ENCODE assay signal across 17 cellular contexts in the genomic region with DNA sequence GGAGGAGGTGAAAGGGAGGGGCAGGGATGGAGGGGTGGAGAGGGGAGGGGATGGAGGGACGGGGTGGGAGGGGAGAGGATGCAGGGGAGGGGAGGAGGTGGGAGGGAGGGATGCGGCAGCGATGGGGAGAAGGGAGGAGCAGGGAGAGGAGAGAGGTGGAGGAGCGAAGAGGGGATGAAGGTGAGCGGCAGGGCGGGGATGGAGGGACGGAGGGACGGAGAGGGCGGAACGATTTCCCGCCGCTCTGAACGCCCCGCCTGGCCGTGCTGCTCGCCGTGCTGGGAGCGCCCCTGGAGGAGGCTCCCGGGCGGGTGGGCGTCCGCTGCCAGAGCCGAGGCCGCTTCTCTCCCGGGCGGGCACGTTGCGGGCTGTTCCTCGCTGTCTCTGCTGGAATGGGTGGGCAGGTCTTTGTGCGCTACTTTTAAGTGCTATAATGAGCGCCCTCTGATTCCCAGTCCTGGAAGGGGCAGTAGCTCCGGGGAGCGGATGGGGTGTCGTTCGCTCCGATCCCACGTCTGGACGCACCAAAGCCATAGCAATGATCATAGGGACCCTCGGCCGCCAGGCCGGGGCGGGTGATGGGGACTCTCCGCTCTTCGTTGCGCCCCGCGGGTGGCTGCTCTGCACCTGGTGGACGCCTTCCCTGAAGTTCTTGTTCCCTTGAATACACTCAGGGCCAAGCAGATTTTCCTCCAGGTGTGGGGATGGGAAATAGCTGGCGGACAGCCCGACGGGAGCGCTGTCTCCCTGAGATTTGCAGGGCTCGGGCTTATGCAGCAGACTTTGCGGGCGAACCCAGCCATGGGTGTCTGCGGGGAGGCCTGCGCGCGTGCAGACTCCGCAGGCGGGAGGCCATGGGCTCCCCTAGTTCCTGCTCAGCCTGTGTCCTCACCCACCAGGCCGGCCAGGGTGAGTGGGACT.
DNase-seq lines count a peak whose midpoint lies in the region; ATAC-seq, FAIRE-seq and TF ChIP-seq lines count a peak whose summit lies in the region.
"Had no signal": no experiment of that assay in that cellular context is flagged by ENCODE, and none has a peak within 500 bp of the region (broad histone marks: within the 10 kb centered on the region; RNA-seq: fewer than 3 reads in every experiment).

No MANE protein-coding gene starts in this region.

- H3K79me2 ChIP-seq in endothelial cell of umbilical vein (ENCODE audit: control insufficient read depth, insufficient read depth, low read length) = no peaks in the 10 kb centered on the region

- no peaks in the 10 kb centered on the region for H3K9me1 ChIP-seq in endothelial cell of umbilical vein (replicated peaks; ENCODE audit: control insufficient read depth, extremely low read depth, insufficient read depth, low read length)

- H3K9ac ChIP-seq in endothelial cell of umbilical vein (replicated peaks; ENCODE audit: extremely low read depth, insufficient read depth, low read length) = no peak overlapping the region
- H3K9ac ChIP-seq: BLaER1 treated with 17β-estradiol and CSF1 and Interleukin-3, amounts not matched to agents 10 nM and 100 nM had no signal

- peak overlapping the region in 2 of 3 experiments; percentile 16 to 66 for H3K4me3 Mint-ChIP-seq in nephron
- H3K4me3 Mint-ChIP-seq: stimulated activated memory B cell treated with anti-CD40 and anti-IgM and Interleukin-4, amounts not matched to agents 10 μg/mL and 1 μg/mL and 100 μg/mL, for 72 hours had no signal

- POLR2A ChIA-PET in endothelial cell of umbilical vein (lab: Charles Lee) = no interaction called here

- H2AFZ ChIP-seq in endothelial cell of umbilical vein (ENCODE audit: low read depth, low read length) = no peak overlapping the region

- intact Hi-C loops in endothelial cell of umbilical vein (cut with micrococcal nuclease) = no loop called here

- no peaks in the 10 kb centered on the region for H3K36me3 Mint-ChIP-seq in nephron (ENCODE audit: low read depth)
- H3K36me3 Mint-ChIP-seq: stimulated activated memory B cell treated with anti-CD40 and anti-IgM and Interleukin-4, amounts not matched to agents 10 μg/mL and 1 μg/mL and 100 μg/mL, for 72 hours had no signal

- no peak for TF ChIP-seq CTCF in endothelial cell of umbilical vein (IDR thresholded peaks at IDR 0.05; ENCODE audit: extremely low read depth in 1 of 2, insufficient read depth in 1 of 2, low read depth in 1 of 2, low read length in 2 of 2)
- peak in 2 of 3 experiments; percentile 17 to 22 for TF ChIP-seq CTCF in nephron (IDR thresholded peaks at IDR 0.05; ENCODE audit: unreplicated experiment in 3 of 3)

- ATAC-seq in GM18502 (IDR thresholded peaks at IDR 0.05; ENCODE audit: poor library complexity, unreplicated experiment) = no peak
- ATAC-seq: naive thymus-derived CD8-positive, alpha-beta T cell; stimulated activated memory B cell treated with anti-CD40 and anti-IgM and Interleukin-4, amounts not matched to agents 10 μg/mL and 1 μg/mL and 100 μg/mL, for 72 hours had no signal

- no peak for TF ChIP-seq POLR2A in endothelial cell of umbilical vein (IDR thresholded peaks at IDR 0.05; ENCODE audit: low read depth, low read length)
- TF ChIP-seq POLR2A in GM12891 (IDR thresholded peaks at IDR 0.05; ENCODE audit: low read depth, low read length) = no peak

- no peaks in the 10 kb centered on the region for H3K9me3 ChIP-seq in endothelial cell of umbilical vein (replicated peaks; ENCODE audit: control insufficient read depth, insufficient read depth, low read length)

- FAIRE-seq in endothelial cell of umbilical vein (lab: Jason Lieb, UNC) (no peak), RCC 7860 (lab: Jason Lieb, UNC) (no peak), GM12891 (lab: Jason Lieb, UNC) (no peak)
- FAIRE-seq: GM12892, TTC549 had no signal

- H3K27ac Mint-ChIP-seq in nephron = no peak overlapping the region
- H3K27ac Mint-ChIP-seq: stimulated activated memory B cell treated with anti-CD40 and anti-IgM and Interleukin-4, amounts not matched to agents 10 μg/mL and 1 μg/mL and 100 μg/mL, for 72 hours had no signal

- H3K27me3 ChIP-seq in H7 (ENCODE audit: control insufficient read depth, insufficient read depth, low read length) (peaks cover 31% of the 10 kb centered on the region), endothelial cell of umbilical vein (ENCODE audit: control insufficient read depth in 2 of 2, insufficient read depth in 2 of 2, low read length in 2 of 2) (peaks cover 8 to 10% of the 10 kb centered on the region in 2 experiments)

- no peaks in the 10 kb centered on the region for H3K4me1 Mint-ChIP-seq in nephron

- H3K27me3 Mint-ChIP-seq in nephron (ENCODE audit: low read depth) = peaks cover 90% of the 10 kb centered on the region

- DNase-seq in H7 (peak; percentile 91), NCI-H2227 treated with DMSO at 0.1 percent for 48 hours (lab: John Stamatoyannopoulos, UW) (peak; percentile 31), endothelial cell of umbilical vein (ENCODE audit: low read depth, low spot score) (no peak), NCI-H2107 (lab: John Stamatoyannopoulos, UW) (no peak), RCC 7860 (ENCODE audit: low spot score) (no peak), GM12891 (ENCODE audit: insufficient read length, low spot score) (no peak)
- DNase-seq: IMR-90; left ventricle myocardium inferior; naive thymus-derived CD8-positive, alpha-beta T cell; NCI-H1092 treated with DMSO at 0.1 percent for 48 hours; stimulated activated CD4-positive, alpha-beta T cell treated with anti-CD3 and anti-CD28 coated beads, Interleukin-4, amount 100 ng/mL, for 4 hours had no signal

- no peaks in the 10 kb centered on the region for H4K20me1 ChIP-seq in endothelial cell of umbilical vein (replicated peaks; ENCODE audit: control insufficient read depth, extremely low read depth, insufficient read depth, low read length)

- peaks cover 22% of the 10 kb centered on the region for H3K9me3 Mint-ChIP-seq in nephron

- H3K4me2 ChIP-seq in endothelial cell of umbilical vein (ENCODE audit: insufficient read depth, low read length) = no peak overlapping the region
- H3K4me2 ChIP-seq: BLaER1 treated with 17β-estradiol and CSF1 and Interleukin-3, amounts not matched to agents 10 nM and 100 nM had no signal

- no TSS peak for BruUV-seq in endothelial cell of umbilical vein (replicated peaks; lab: Mats Ljungman, UMichigan)

- dilution Hi-C loops in endothelial cell of umbilical vein (cut with MboI; ENCODE audit: extremely low pct_ligation_motif_present, low sequenced_read_pairs) = no loop called here

- no peaks in the 10 kb centered on the region for H3K4me1 ChIP-seq in endothelial cell of umbilical vein (ENCODE audit: control insufficient read depth, extremely low read depth, insufficient read depth, low read length)
- H3K4me1 ChIP-seq: BLaER1 treated with 17β-estradiol and CSF1 and Interleukin-3, amounts not matched to agents 10 nM and 100 nM had no signal

- CTCF ChIA-PET in endothelial cell of umbilical vein (lab: Charles Lee) = interaction anchor here (1.2 to 1.3 kb wide), 2 partner anchors 390 to 417 kb away, joined by 4 to 6 read pairs; no protein-coding TSS in a partner anchor

- H3K4me3 ChIP-seq in H7 (ENCODE audit: insufficient read depth, low read depth, low read length) (peak overlapping the region; percentile 54), endothelial cell of umbilical vein (replicated peaks in 1 of 3; ENCODE audit: insufficient read depth in 1 of 3, low read depth in 1 of 3, low read length in 3 of 3) (no peak overlapping the region)
- H3K4me3 ChIP-seq: BLaER1 treated with 17β-estradiol and CSF1 and Interleukin-3, amounts not matched to agents 10 nM and 100 nM; left ventricle myocardium inferior had no signal

- no peak overlapping the region for H3K27ac ChIP-seq in endothelial cell of umbilical vein (ENCODE audit: insufficient read depth, low read depth, low read length)
- H3K27ac ChIP-seq: BLaER1 treated with 17β-estradiol and CSF1 and Interleukin-3, amounts not matched to agents 10 nM and 100 nM; left ventricle myocardium inferior had no signal

- H3K36me3 ChIP-seq in H7 (replicated peaks; ENCODE audit: control insufficient read depth, insufficient read depth, low read length) (no peaks in the 10 kb centered on the region), endothelial cell of umbilical vein (ENCODE audit: control insufficient read depth in 2 of 2, extremely low read depth in 1 of 2, insufficient read depth in 2 of 2, low read length in 2 of 2) (no peaks in the 10 kb centered on the region)
- H3K36me3 ChIP-seq: BLaER1 treated with 17β-estradiol and CSF1 and Interleukin-3, amounts not matched to agents 10 nM and 100 nM; left ventricle myocardium inferior had no signal

TF ChIP-seq in endothelial cell of umbilical vein, 7 proteins besides CTCF, POLR2A, EP300 and RAD21:
- TF ChIP-seq FOS (IDR thresholded peaks at IDR 0.05; ENCODE audit: borderline replicate concordance, insufficient read depth, low read length) (no peak), EZH2 (IDR thresholded peaks at IDR 0.05; ENCODE audit: borderline replicate concordance, low read depth, low read length, severe bottlenecking) (peak; percentile 75)

TF ChIP-seq in GM12891, 5 proteins besides CTCF, POLR2A, EP300 and RAD21:
- TF ChIP-seq SPI1 (IDR thresholded peaks at IDR 0.05; ENCODE audit: low read depth, low read length) = no peak
- no peak for TF ChIP-seq PAX5 (IDR thresholded peaks at IDR 0.05; ENCODE audit: insufficient read depth, low read length, severe bottlenecking)
- TF ChIP-seq POU2F2 (IDR thresholded peaks at IDR 0.05; ENCODE audit: low read depth, low read length) = no peak
- no peak for TF ChIP-seq POLR2AphosphoS5 (IDR thresholded peaks at IDR 0.05; ENCODE audit: low read depth, low read length)
- TF ChIP-seq TAF1 (IDR thresholded peaks at IDR 0.05; ENCODE audit: low read depth, low read length) = no peak

Comparison
In these comparisons a context has a peak if more than half of its experiments do, and no peak if none do; other contexts are left out.
1. DNase-seq: peak in H7 (single experiment) and NCI-H2227 treated with DMSO at 0.1 percent for 48 hours (single experiment); none in endothelial cell of umbilical vein (single experiment), NCI-H2107 (single experiment), RCC 7860 (single experiment) and GM12891 (single experiment).
2. CTCF ChIP-seq: peak in nephron (2 of 3); none in endothelial cell of umbilical vein (0 of 2).